In genomic region chr18:755506-755905, GRCh38 we compare ENCODE assay signal across 29 cellular contexts.
"Had no signal": no experiment of that assay in that cellular context is flagged by ENCODE, and none has a peak within 500 bp of the region (broad histone marks: within the 10 kb centered on the region; RNA-seq: fewer than 3 reads in every experiment).

No MANE protein-coding gene starts in this region.

- ATAC-seq: foreskin keratinocyte; heart right ventricle; left cardiac atrium; left lung; naive thymus-derived CD8-positive, alpha-beta T cell; psoas muscle; right cardiac atrium; stimulated activated effector memory CD8-positive, alpha-beta T cell treated with anti-CD3 and anti-CD28 coated beads, Interleukin-12 subunit alpha, Interleukin-12 subunit beta, amount 100 ng/mL, for 72 hours had no signal

- H3K27ac ChIP-seq: epithelial cell of prostate, esophagus muscularis mucosa, foreskin keratinocyte, heart right ventricle, left lung, ovary, psoas muscle, sigmoid colon, stomach, thyroid gland, vagina had no signal

- H3K4me1 ChIP-seq: foreskin keratinocyte, left lung, psoas muscle, sigmoid colon, vagina had no signal

- H3K27me3 Mint-ChIP-seq: naive thymus-derived CD8-positive, alpha-beta T cell had no signal

- H3K27me3 ChIP-seq: esophagus muscularis mucosa, foreskin keratinocyte, heart right ventricle, left lung, ovary, sigmoid colon, stomach, thyroid gland, vagina had no signal

- H3K4me3 ChIP-seq: esophagus muscularis mucosa, heart right ventricle, left lung, ovary, psoas muscle, sigmoid colon, stomach, thyroid gland, vagina had no signal

- FAIRE-seq: islet of Langerhans had no signal

- H3K27ac Mint-ChIP-seq: dendritic cell treated with granulocyte-macrophage colony-stimulating factor and Interleukin-4, amounts not matched to agents 40 ng/mL and 50 ng/mL, for 4 days; endodermal cell; nephron progenitor cell; stimulated activated effector memory CD8-positive, alpha-beta T cell treated with anti-CD3 and anti-CD28 coated beads, Interleukin-12 subunit alpha, Interleukin-12 subunit beta, amount 100 ng/mL, for 72 hours had no signal

- H3K36me3 ChIP-seq: ovary, thyroid gland had no signal

- DNase-seq: effector CD8-positive, alpha-beta T cell; endodermal cell; foreskin keratinocyte; glutamatergic neuron; heart right ventricle; hippocampal formation; left cardiac atrium; left lung; mesendoderm; midbrain; naive thymus-derived CD8-positive, alpha-beta T cell; nephron progenitor cell; occipital lobe; ovary; posterior cingulate gyrus; psoas muscle; right cardiac atrium; sigmoid colon; stimulated activated CD4-positive, alpha-beta T cell treated with anti-CD3 and anti-CD28 coated beads, Interleukin-2, amount 100 ng/mL, for 24 hours; stimulated activated CD4-positive, alpha-beta T cell treated with anti-CD3 and anti-CD28 coated beads, Interleukin-4, amount 100 ng/mL, for 24 hours; stimulated activated naive CD4-positive, alpha-beta T cell treated with Interleukin-2 at 50 U/mL for 16 hours; stomach; thyroid gland had no signal

- H3K9me3 Mint-ChIP-seq: dendritic cell treated with granulocyte-macrophage colony-stimulating factor and Interleukin-4, amounts not matched to agents 40 ng/mL and 50 ng/mL, for 4 days; endodermal cell; naive thymus-derived CD8-positive, alpha-beta T cell; nephron progenitor cell; stimulated activated effector memory CD8-positive, alpha-beta T cell treated with anti-CD3 and anti-CD28 coated beads, Interleukin-12 subunit alpha, Interleukin-12 subunit beta, amount 100 ng/mL, for 72 hours had no signal

- H3K4me1 Mint-ChIP-seq: nephron progenitor cell; stimulated activated effector memory CD8-positive, alpha-beta T cell treated with anti-CD3 and anti-CD28 coated beads, Interleukin-12 subunit alpha, Interleukin-12 subunit beta, amount 100 ng/mL, for 72 hours had no signal

- H3K9me3 ChIP-seq: esophagus muscularis mucosa, left lung, ovary, psoas muscle, sigmoid colon, stomach, thyroid gland, vagina had no signal

- H3K4me3 Mint-ChIP-seq: dendritic cell treated with granulocyte-macrophage colony-stimulating factor and Interleukin-4, amounts not matched to agents 40 ng/mL and 50 ng/mL, for 4 days; endodermal cell; naive thymus-derived CD8-positive, alpha-beta T cell; nephron progenitor cell; stimulated activated effector memory CD8-positive, alpha-beta T cell treated with anti-CD3 and anti-CD28 coated beads, Interleukin-12 subunit alpha, Interleukin-12 subunit beta, amount 100 ng/mL, for 72 hours had no signal
